ENCODE assay signal across 16 cellular contexts in the genomic region with DNA sequence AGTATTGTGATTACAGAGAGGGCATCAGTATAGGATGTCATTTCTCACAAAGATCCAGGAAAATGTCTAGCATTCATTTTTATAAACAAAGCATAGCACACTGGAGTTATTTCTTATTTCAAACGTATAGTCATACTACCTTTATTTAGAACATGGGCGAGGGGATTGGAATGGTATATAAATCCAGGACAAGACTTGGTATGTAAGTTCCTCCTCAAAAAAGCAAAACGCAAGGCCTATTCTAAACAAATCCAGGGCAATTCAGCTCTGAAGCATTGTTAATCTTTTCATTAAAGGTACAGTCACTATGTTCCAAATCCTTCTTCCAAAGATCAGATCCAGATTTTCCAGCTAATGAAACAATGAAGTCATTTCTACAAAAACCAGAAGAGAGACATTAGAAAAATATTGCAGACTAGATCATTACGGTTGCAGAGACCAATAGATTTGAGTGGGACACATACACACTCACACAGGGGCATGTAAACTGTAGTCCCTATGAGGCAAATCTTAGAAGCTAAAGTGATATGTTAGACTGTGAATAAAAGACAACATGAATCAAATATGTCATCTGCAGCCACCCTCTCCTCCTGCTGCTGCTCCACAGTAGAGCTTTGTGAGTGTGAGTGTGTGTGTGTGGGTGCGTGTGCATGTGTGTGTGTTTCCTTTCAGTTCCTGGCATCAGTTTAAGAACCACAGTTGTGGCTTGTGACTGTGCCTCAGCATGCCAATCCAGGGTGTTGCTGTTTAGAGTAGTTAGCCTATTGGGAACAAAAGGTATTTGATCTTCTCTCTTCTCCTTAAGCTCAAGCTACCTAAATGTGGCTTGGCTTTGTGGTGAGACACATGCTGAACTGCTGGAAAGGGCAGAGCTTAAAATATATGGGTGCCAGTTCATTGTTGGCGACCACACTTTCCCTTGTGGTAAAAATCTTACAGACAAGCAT.
DNase-seq lines count a peak whose midpoint lies in the region; ATAC-seq and TF ChIP-seq lines count a peak whose summit lies in the region.
"Had no signal": no experiment of that assay in that cellular context is flagged by ENCODE, and none has a peak within 500 bp of the region (broad histone marks: within the 10 kb centered on the region; RNA-seq: fewer than 3 reads in every experiment).

No MANE protein-coding gene starts in this region.

- H3K4me3 Mint-ChIP-seq in natural killer cell, result no peak overlapping the region
- H3K4me3 Mint-ChIP-seq: activated B cell treated with CpG ODN at 0.5 μM for 24 hours, GM23338 had no signal

- H3K4me3 ChIP-seq in AG09309 (ENCODE audit: control insufficient read depth, low read depth, low read length) (no peak overlapping the region), MG63 (no peak overlapping the region), esophagus (ENCODE audit: low read depth in 1 of 2, low read length in 2 of 2) (no peak overlapping the region), uterus (no peak overlapping the region)
- H3K4me3 ChIP-seq: GM23338, spleen had no signal

- TF ChIP-seq CTCF in AG09309 (IDR thresholded peaks at IDR 0.05; ENCODE audit: control insufficient read depth, insufficient read depth, low read depth, low read length, missing control alignments) (no peak), natural killer cell (IDR thresholded peaks at IDR 0.05) (no peak), uterus (IDR thresholded peaks at IDR 0.05) (no peak)

- H3K4me1 Mint-ChIP-seq in natural killer cell, result peaks cover 11% of the 10 kb centered on the region in 2 donors
- H3K4me1 Mint-ChIP-seq: activated B cell treated with CpG ODN at 0.5 μM for 24 hours had no signal

- H3K27me3 ChIP-seq in MG63 (no peaks in the 10 kb centered on the region), esophagus (ENCODE audit: control insufficient read depth in 1 of 2, insufficient read depth in 2 of 2, low read length in 2 of 2) (no peaks in the 10 kb centered on the region), uterus (no peaks in the 10 kb centered on the region)
- H3K27me3 ChIP-seq: spleen had no signal

- ATAC-seq in natural killer cell (peak in 2 of 3 donors; percentile 10 to 29), GM19463 (IDR thresholded peaks at IDR 0.05; ENCODE audit: unreplicated experiment) (no peak)

- H3K9me3 Mint-ChIP-seq in natural killer cell, result no peaks in the 10 kb centered on the region
- H3K9me3 Mint-ChIP-seq: GM23338 had no signal

- H3K36me3 Mint-ChIP-seq in natural killer cell, result no peaks in the 10 kb centered on the region

- WGBS in esophagus, 2 donors, result 33 to 46% methylated on average over 6 of the region's 6 CpGs

- no peak for TF ChIP-seq POLR2A in uterus (IDR thresholded peaks at IDR 0.05)

- DNase-seq in AG09309 (ENCODE audit: low read depth), result peak; percentile 70
- DNase-seq in MG63, result peak; percentile 77
- DNase-seq in natural killer cell, result no peak
- DNase-seq in CD1c-positive myeloid dendritic cell (ENCODE audit: extremely low spot score), result no peak
- DNase-seq in uterus, result no peak
- DNase-seq in SIG-M5 (lab: John Stamatoyannopoulos, UW), result no peak
- DNase-seq: activated B cell treated with CpG ODN at 0.5 μM for 24 hours; activated T-cell treated with anti-CD3 and anti-CD28 coated beads, Interleukin-2, amount 50 U/mL, for 48 hours; AML-193; cerebellar nuclear complex; NCI-H1092; NCI-H510A; spleen had no signal

- peaks cover 0 to 4% of the 10 kb centered on the region in 2 donors for H3K4me1 ChIP-seq in esophagus (ENCODE audit: control insufficient read depth in 2 of 2, insufficient read depth in 2 of 2, low read length in 1 of 2)
- no peaks in the 10 kb centered on the region for H3K4me1 ChIP-seq in uterus
- H3K4me1 ChIP-seq: spleen had no signal

- no peak overlapping the region for H3K27ac Mint-ChIP-seq in natural killer cell
- H3K27ac Mint-ChIP-seq: activated B cell treated with CpG ODN at 0.5 μM for 24 hours, GM23338 had no signal

- H3K36me3 ChIP-seq in MG63 (no peaks in the 10 kb centered on the region), esophagus (ENCODE audit: control insufficient read depth in 2 of 2, insufficient read depth in 2 of 2, low read length in 1 of 2) (no peaks in the 10 kb centered on the region), uterus (no peaks in the 10 kb centered on the region)
- H3K36me3 ChIP-seq: spleen had no signal

- H3K27ac ChIP-seq in esophagus (ENCODE audit: low read depth in 2 of 2, low read length in 1 of 2) (peak overlapping the region; percentile 7 to 68), uterus (no peak overlapping the region)
- H3K27ac ChIP-seq: spleen had no signal

- H3K9me3 ChIP-seq in MG63, result no peaks in the 10 kb centered on the region
- H3K9me3 ChIP-seq in esophagus (ENCODE audit: control insufficient read depth in 2 of 2, insufficient read depth in 1 of 2, low read depth in 1 of 2, low read length in 1 of 2), result no peaks in the 10 kb centered on the region
- H3K9me3 ChIP-seq in uterus, result no peaks in the 10 kb centered on the region
- H3K9me3 ChIP-seq: spleen had no signal

- H3K27me3 Mint-ChIP-seq in natural killer cell (ENCODE audit: low read depth in 2 of 2), result peaks cover 11 to 25% of the 10 kb centered on the region in 2 donors
- H3K27me3 Mint-ChIP-seq: activated B cell treated with CpG ODN at 0.5 μM for 24 hours had no signal

- intact Hi-C loops in natural killer cell (cut with micrococcal nuclease) (no loop called here), uterus (cut with DNase I; ENCODE audit: low total_unique reads) (no loop called here)

Comparison
In these comparisons a context has a peak if more than half of its experiments do, and no peak if none do; other contexts are left out.
1. DNase-seq: peak in AG09309 (single experiment) and MG63 (single experiment); none in natural killer cell (single experiment), CD1c-positive myeloid dendritic cell (single experiment), uterus (0 of 2) and SIG-M5 (single experiment).
2. H3K27ac ChIP-seq: peak in esophagus (2 of 2); none in uterus (0 of 2).